In the genomic region with DNA sequence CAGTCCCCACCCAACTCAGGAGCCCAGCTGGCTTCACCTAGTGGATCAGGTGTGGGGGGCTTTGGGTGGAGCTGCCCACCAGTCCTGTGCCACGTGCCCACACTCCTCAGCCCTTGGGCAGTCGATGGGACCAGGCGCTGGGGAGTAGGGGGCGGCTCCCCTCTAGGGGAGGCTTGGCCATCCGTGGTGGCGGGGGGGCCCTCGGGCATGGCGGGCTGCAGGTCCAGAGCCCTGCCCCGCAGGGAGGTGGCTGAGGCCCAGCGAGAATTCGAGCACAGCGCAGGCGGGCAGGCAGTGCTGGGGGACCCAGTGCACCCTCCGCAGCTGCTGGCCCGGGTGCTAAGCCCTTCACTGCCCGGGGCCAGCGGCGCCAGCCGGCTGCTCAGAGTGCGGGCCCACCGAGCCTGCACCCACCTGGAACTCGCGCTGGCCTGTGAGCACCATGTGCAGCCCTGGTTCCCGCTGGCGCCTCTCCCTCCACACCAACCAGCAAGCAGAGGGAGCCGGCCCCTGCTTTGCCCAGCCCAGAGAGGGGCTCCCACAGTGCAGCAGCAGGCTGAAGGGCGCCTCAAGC, we compare ENCODE assay signal across 27 cellular contexts.
"Had no signal": no experiment of that assay in that cellular context is flagged by ENCODE, and none has a peak within 500 bp of the region (broad histone marks: within the 10 kb centered on the region; RNA-seq: fewer than 3 reads in every experiment).

No MANE protein-coding gene starts in this region.

- H3K36me3 Mint-ChIP-seq: activated naive CD4-positive, alpha-beta T cell treated with anti-CD3 and anti-CD28 coated beads, Interleukin-2, amount 50 U/mL, for 24 hours; activated naive CD8-positive, alpha-beta T cell treated with anti-CD3 and anti-CD28 coated beads for 36 hours had no signal

- H3K4me3 ChIP-seq: adrenal gland, body of pancreas, colonic mucosa, esophagus squamous epithelium, heart left ventricle had no signal

- ATAC-seq: activated naive CD8-positive, alpha-beta T cell treated with anti-CD3 and anti-CD28 coated beads, Interleukin-2, amount 50 U/mL, for 24 hours; activated T-cell treated with anti-CD3 and anti-CD28 coated beads, Interleukin-2, amount 50 U/mL, for 72 hours; body of pancreas; heart left ventricle had no signal

- FAIRE-seq: endothelial cell of umbilical vein, frontal cortex had no signal

- H3K4me1 Mint-ChIP-seq: activated CD4-positive, alpha-beta memory T cell treated with anti-CD3 and anti-CD28 coated beads, Interleukin-2, amount 10 ng/mL, durations not matched to agents 7 days and 5 days; activated naive CD4-positive, alpha-beta T cell treated with anti-CD3 and anti-CD28 coated beads, Interleukin-2, amount 50 U/mL, for 24 hours; activated naive CD8-positive, alpha-beta T cell treated with anti-CD3 and anti-CD28 coated beads for 36 hours; activated naive CD8-positive, alpha-beta T cell treated with anti-CD3 and anti-CD28 coated beads, Interleukin-2, amount 50 U/mL, for 24 hours had no signal

- H3K4me1 ChIP-seq: adrenal gland, body of pancreas, colonic mucosa, esophagus squamous epithelium, heart left ventricle had no signal

- DNase-seq: activated CD4-positive, alpha-beta memory T cell treated with anti-CD3 and anti-CD28 coated beads, Interleukin-2, amount 10 ng/mL, durations not matched to agents 7 days and 5 days; activated CD4-positive, alpha-beta T cell treated with anti-CD3 and anti-CD28 coated beads for 1 hour; activated CD4-positive, alpha-beta T cell treated with anti-CD3 and anti-CD28 coated beads for 4 hours; activated CD4-positive, alpha-beta T cell treated with anti-CD3 and anti-CD28 coated beads, Interleukin-2, amount 10 ng/mL, durations not matched to agents 7 days and 5 days; activated CD4-positive, alpha-beta T cell treated with anti-CD3 and anti-CD28 coated beads, Interleukin-2, amount 50 U/mL, for 4 hours; activated CD8-positive, alpha-beta memory T cell treated with anti-CD3 and anti-CD28 coated beads, Interleukin-2, amount 50 U/mL, for 48 hours; activated naive CD4-positive, alpha-beta T cell treated with anti-CD3 and anti-CD28 coated beads for 36 hours; activated naive CD8-positive, alpha-beta T cell treated with anti-CD3 and anti-CD28 coated beads for 36 hours; activated naive CD8-positive, alpha-beta T cell treated with anti-CD3 and anti-CD28 coated beads, Interleukin-2, amount 50 U/mL, for 24 hours; activated T-cell treated with anti-CD3 and anti-CD28 coated beads for 4 hours; activated T-cell treated with anti-CD3 and anti-CD28 coated beads, Interleukin-2, amount 50 U/mL, for 24 hours; activated T-cell treated with anti-CD3 and anti-CD28 coated beads, Interleukin-2, amount 50 U/mL, for 72 hours; adrenal gland; amygdala; aorta; caudate nucleus; colonic mucosa; effector CD8-positive, alpha-beta T cell; esophagus squamous epithelium; glutamatergic neuron; heart left ventricle; T-helper 2 cell had no signal

- H3K36me3 ChIP-seq: adrenal gland, colonic mucosa, esophagus squamous epithelium, heart left ventricle had no signal

- H3K27ac ChIP-seq: adrenal gland, body of pancreas, colonic mucosa, epithelial cell of prostate, esophagus squamous epithelium, heart left ventricle had no signal

- H3K4me3 Mint-ChIP-seq: activated CD4-positive, alpha-beta memory T cell treated with anti-CD3 and anti-CD28 coated beads, Interleukin-2, amount 10 ng/mL, durations not matched to agents 7 days and 5 days; activated CD4-positive, alpha-beta T cell treated with anti-CD3 and anti-CD28 coated beads, Interleukin-2, amount 10 ng/mL, durations not matched to agents 7 days and 5 days; activated naive CD4-positive, alpha-beta T cell treated with anti-CD3 and anti-CD28 coated beads for 36 hours; activated naive CD4-positive, alpha-beta T cell treated with anti-CD3 and anti-CD28 coated beads, Interleukin-2, amount 50 U/mL, for 24 hours; activated naive CD8-positive, alpha-beta T cell treated with anti-CD3 and anti-CD28 coated beads for 36 hours; activated naive CD8-positive, alpha-beta T cell treated with anti-CD3 and anti-CD28 coated beads, Interleukin-2, amount 50 U/mL, for 24 hours; activated T-cell treated with anti-CD3 and anti-CD28 coated beads, Interleukin-2, amount 50 U/mL, for 24 hours; activated T-cell treated with anti-CD3 and anti-CD28 coated beads, Interleukin-2, amount 50 U/mL, for 72 hours had no signal

- H3K9me3 Mint-ChIP-seq: activated CD4-positive, alpha-beta memory T cell treated with anti-CD3 and anti-CD28 coated beads, Interleukin-2, amount 10 ng/mL, durations not matched to agents 7 days and 5 days; activated CD4-positive, alpha-beta T cell treated with anti-CD3 and anti-CD28 coated beads, Interleukin-2, amount 10 ng/mL, durations not matched to agents 7 days and 5 days; activated naive CD4-positive, alpha-beta T cell treated with anti-CD3 and anti-CD28 coated beads for 36 hours; activated naive CD4-positive, alpha-beta T cell treated with anti-CD3 and anti-CD28 coated beads, Interleukin-2, amount 50 U/mL, for 24 hours; activated naive CD8-positive, alpha-beta T cell treated with anti-CD3 and anti-CD28 coated beads for 36 hours; activated naive CD8-positive, alpha-beta T cell treated with anti-CD3 and anti-CD28 coated beads, Interleukin-2, amount 50 U/mL, for 24 hours; activated T-cell treated with anti-CD3 and anti-CD28 coated beads, Interleukin-2, amount 50 U/mL, for 24 hours; activated T-cell treated with anti-CD3 and anti-CD28 coated beads, Interleukin-2, amount 50 U/mL, for 72 hours had no signal

- H3K27ac Mint-ChIP-seq: activated CD4-positive, alpha-beta memory T cell treated with anti-CD3 and anti-CD28 coated beads, Interleukin-2, amount 10 ng/mL, durations not matched to agents 7 days and 5 days; activated CD4-positive, alpha-beta T cell treated with anti-CD3 and anti-CD28 coated beads, Interleukin-2, amount 10 ng/mL, durations not matched to agents 7 days and 5 days; activated naive CD4-positive, alpha-beta T cell treated with anti-CD3 and anti-CD28 coated beads for 36 hours; activated naive CD4-positive, alpha-beta T cell treated with anti-CD3 and anti-CD28 coated beads, Interleukin-2, amount 50 U/mL, for 24 hours; activated naive CD8-positive, alpha-beta T cell treated with anti-CD3 and anti-CD28 coated beads for 36 hours; activated naive CD8-positive, alpha-beta T cell treated with anti-CD3 and anti-CD28 coated beads, Interleukin-2, amount 50 U/mL, for 24 hours; activated T-cell treated with anti-CD3 and anti-CD28 coated beads, Interleukin-2, amount 50 U/mL, for 24 hours; activated T-cell treated with anti-CD3 and anti-CD28 coated beads, Interleukin-2, amount 50 U/mL, for 72 hours had no signal

- H3K9me3 ChIP-seq: adrenal gland, body of pancreas, colonic mucosa, esophagus squamous epithelium, heart left ventricle had no signal
